Comparison of ENCODE assay signal across 8 cellular contexts in the genomic region with DNA sequence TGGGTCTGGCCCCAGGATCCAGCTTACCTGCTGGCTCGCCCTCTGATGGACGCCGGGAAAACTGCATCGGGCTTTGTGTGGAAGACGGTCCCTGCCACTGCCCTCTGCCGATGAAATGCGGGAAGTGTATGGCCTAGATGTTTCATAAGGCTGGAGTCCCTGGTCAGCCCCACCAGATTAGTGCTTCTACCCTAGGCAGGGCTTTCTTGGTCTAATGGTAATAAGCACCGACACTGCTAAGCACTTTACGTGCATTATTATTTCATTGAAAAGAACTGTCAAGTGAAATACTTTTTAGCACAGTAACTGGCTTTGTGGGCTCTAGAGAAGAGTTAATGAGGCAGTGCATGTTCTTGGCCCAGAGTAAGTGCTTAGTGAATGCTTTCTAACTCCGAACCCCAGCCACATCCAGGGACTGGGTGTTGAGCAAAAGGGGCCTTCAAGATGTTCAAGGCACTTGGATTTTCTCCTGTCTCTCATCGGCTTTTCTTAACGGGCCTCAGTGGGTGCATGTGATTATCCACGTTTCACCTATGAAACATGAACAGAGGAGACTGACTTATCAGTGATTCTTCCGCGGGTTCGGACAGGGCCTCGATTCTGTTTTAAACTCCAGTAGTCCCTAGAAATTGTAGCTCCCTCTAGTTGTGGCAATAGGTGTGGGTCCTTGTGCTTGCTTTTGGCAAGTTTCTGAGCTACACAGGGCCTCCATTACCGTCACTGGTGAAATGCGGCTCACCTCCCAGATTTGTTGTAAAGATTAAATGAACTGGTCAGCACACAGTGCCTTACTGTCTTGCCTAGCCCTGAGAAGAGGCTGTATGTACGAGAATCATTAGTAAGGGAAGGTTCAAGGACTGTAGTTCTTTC. TPM values are rescaled to one million over a fixed set of nuclear protein-coding genes. Genes with fewer than 3 reads are reported as not detected.
DNase-seq lines count a peak whose midpoint lies in the region; ATAC-seq and TF ChIP-seq lines count a peak whose summit lies in the region.

No MANE protein-coding gene starts in this region.

- CTCF ChIA-PET in AG04450 (lab: Charles Lee): interaction anchor here (0.6 to 15.1 kb wide), 26 partner anchors 10 to 199 kb away, joined by 3 to 193 read pairs (median 4); a partner anchor contains a TSS
- CTCF ChIA-PET in activated CD4-positive, alpha-beta T cell treated with anti-CD3 and anti-CD28 coated beads for 36 hours (lab: Charles Lee): interaction anchor here (0.5 to 11.0 kb wide), 28 partner anchors 10 to 1324 kb away, joined by 3 to 294 read pairs (median 3); a partner anchor contains a TSS

- no peaks in the 10 kb centered on the region for H3K27me3 ChIP-seq in AG04450 (ENCODE audit: control insufficient read depth, insufficient read depth, low read length)

- H3K9me3 ChIP-seq in AG04450 (ENCODE audit: control insufficient read depth, insufficient read depth, low read length): no peaks in the 10 kb centered on the region; the same call in 1 of the 2 replicates

- no peaks in the 10 kb centered on the region for H3K27me3 Mint-ChIP-seq in activated CD4-positive, alpha-beta T cell treated with anti-CD3 and anti-CD28 coated beads for 36 hours

- H3K27ac Mint-ChIP-seq in activated CD4-positive, alpha-beta T cell treated with anti-CD3 and anti-CD28 coated beads for 36 hours: peak overlapping the region; percentile 60

- peak; percentile 88 for DNase-seq in AG04450 (ENCODE audit: low read depth, low spot score)
- DNase-seq in NCI-H524 (lab: John Stamatoyannopoulos, UW): peak; percentile 91 to 95
- peak; percentile 96 for DNase-seq in activated CD4-positive, alpha-beta T cell treated with anti-CD3 and anti-CD28 coated beads for 36 hours
- DNase-seq in cerebellar nuclear complex (lab: John Stamatoyannopoulos, UW): peak; percentile 66 to 83
- peak; percentile 89 to 98 for DNase-seq in left colon
- DNase-seq in stimulated activated CD4-positive, alpha-beta T cell treated with anti-CD3 and anti-CD28 coated beads, Interleukin-1b, Interleukin-23, amount 100 ng/mL, for 48 hours: peak; percentile 89

- peak overlapping the region; percentile 11 for H3K27ac ChIP-seq in AG04450 (ENCODE audit: low read depth, low read length)

- H3K4me3 Mint-ChIP-seq in activated CD4-positive, alpha-beta T cell treated with anti-CD3 and anti-CD28 coated beads for 36 hours: no peak overlapping the region

- no peak overlapping the region for H3K4me3 ChIP-seq in AG04450 (ENCODE audit: low read depth, low read length)

- intact Hi-C loops in activated CD4-positive, alpha-beta T cell treated with anti-CD3 and anti-CD28 coated beads for 36 hours (cut with DNase I, micrococcal nuclease): loop anchor here (1.0 to 5.0 kb wide), 2 partner anchors 23 to 92 kb away; a partner anchor contains a TSS
- intact Hi-C loops in left colon (cut with DNase I, micrococcal nuclease): loop anchor here in 1 of 2 donors (10.0 kb wide), 1 partner anchor 164 kb away; no protein-coding TSS in a partner anchor

- peak; percentile 100 for TF ChIP-seq CTCF in AG04450 (IDR thresholded peaks at IDR 0.05; ENCODE audit: low read depth, low read length)

- POLR2A ChIA-PET in AG04450 (lab: Yijun Ruan, JAX): interaction anchor here (1.7 to 2.9 kb wide), 2 partner anchors 23 to 31 kb away, joined by 7 to 23 read pairs; a partner anchor contains a TSS
- POLR2A ChIA-PET in activated CD4-positive, alpha-beta T cell treated with anti-CD3 and anti-CD28 coated beads for 36 hours (lab: Charles Lee): interaction anchor here (0.6 to 9.6 kb wide), 3 partner anchors 13 to 24 kb away, joined by 3 to 111 read pairs (median 3); a partner anchor contains a TSS

- peaks cover 43% of the 10 kb centered on the region for H3K4me1 Mint-ChIP-seq in activated CD4-positive, alpha-beta T cell treated with anti-CD3 and anti-CD28 coated beads for 36 hours

- H3K36me3 Mint-ChIP-seq in activated CD4-positive, alpha-beta T cell treated with anti-CD3 and anti-CD28 coated beads for 36 hours (ENCODE audit: low read depth): peaks cover 47% of the 10 kb centered on the region

- peak; percentile 67 for ATAC-seq in GM18907 (IDR thresholded peaks at IDR 0.05; ENCODE audit: unreplicated experiment)
- ATAC-seq in HG03378 (IDR thresholded peaks at IDR 0.05; ENCODE audit: unreplicated experiment): peak; percentile 70
- peak; percentile 87 for ATAC-seq in activated CD4-positive, alpha-beta T cell treated with anti-CD3 and anti-CD28 coated beads for 36 hours
- peak; percentile 50 for ATAC-seq in left colon

- no peaks in the 10 kb centered on the region for H3K9me3 Mint-ChIP-seq in activated CD4-positive, alpha-beta T cell treated with anti-CD3 and anti-CD28 coated beads for 36 hours (ENCODE audit: low read depth)

RNA-seq across cellular contexts. Expression of a gene that starts 6.6 kb away (rescaled TPM):
- polyA plus RNA-seq in AG04450 (2011; rRNA removed): 26.1 and 38.8 TPM in 2 replicates
- 106 and 134 TPM in 2 replicates for polyA minus RNA-seq in AG04450 (2011; rRNA and poly(A)+ RNA removed)
- total RNA-seq in activated CD4-positive, alpha-beta T cell treated with anti-CD3 and anti-CD28 coated beads for 36 hours: 100 to 1,000 TPM in 1 of 2 experiments, 10 to 100 TPM in 1; 96.5 to 117 TPM
- total RNA-seq in left colon: 100 to 1,000 TPM; 116 to 136 TPM

RNA-seq across cellular contexts. Expression of a gene that starts 21.8 kb away (rescaled TPM):
- polyA plus RNA-seq in AG04450 (2011; rRNA removed): 2.5 and 3.0 TPM in 2 replicates
- 6.3 and 9.6 TPM in 2 replicates for polyA minus RNA-seq in AG04450 (2011; rRNA and poly(A)+ RNA removed)
- total RNA-seq in activated CD4-positive, alpha-beta T cell treated with anti-CD3 and anti-CD28 coated beads for 36 hours: 1 to 10 TPM; 3.8 to 4.0 TPM
- 1 to 10 TPM; 5.6 to 5.7 TPM for total RNA-seq in left colon

RNA-seq across cellular contexts. Expression of a gene that starts 24.4 kb away (rescaled TPM):
- 11.8 and 13.1 TPM in 2 replicates for polyA plus RNA-seq in AG04450 (2011; rRNA removed)
- 7.0 and 7.2 TPM in 2 replicates for polyA minus RNA-seq in AG04450 (2011; rRNA and poly(A)+ RNA removed)
- 1 to 10 TPM; 8.5 to 8.7 TPM for total RNA-seq in activated CD4-positive, alpha-beta T cell treated with anti-CD3 and anti-CD28 coated beads for 36 hours
- total RNA-seq in left colon: 10 to 100 TPM in 1 of 2 donors, 1 to 10 TPM in 1; 7.1 to 12.8 TPM

RNA-seq across cellular contexts. Expression of a gene that starts 30.6 kb away (rescaled TPM):
- polyA plus RNA-seq in AG04450 (2011; rRNA removed): 1,337 and 1,690 TPM in 2 replicates
- polyA minus RNA-seq in AG04450 (2011; rRNA and poly(A)+ RNA removed): 749 and 1,050 TPM in 2 replicates
- 1,000 to 10,000 TPM; 2,164 to 2,505 TPM for total RNA-seq in activated CD4-positive, alpha-beta T cell treated with anti-CD3 and anti-CD28 coated beads for 36 hours
- 1,000 to 10,000 TPM; 1,131 to 1,234 TPM for total RNA-seq in left colon

RNA-seq across cellular contexts. Expression of a gene that starts 32.7 kb away (rescaled TPM):
- 389 and 428 TPM in 2 replicates for polyA plus RNA-seq in AG04450 (2011; rRNA removed)
- 295 and 356 TPM in 2 replicates for polyA minus RNA-seq in AG04450 (2011; rRNA and poly(A)+ RNA removed)
- total RNA-seq in activated CD4-positive, alpha-beta T cell treated with anti-CD3 and anti-CD28 coated beads for 36 hours: 10 to 100 TPM; 13.6 to 17.4 TPM
- 10 to 100 TPM in 1 of 2 donors, 1 to 10 TPM in 1; 6.9 to 17.4 TPM for total RNA-seq in left colon
